Comparison of ENCODE assay signal across 1 cellular context in the genomic region with DNA sequence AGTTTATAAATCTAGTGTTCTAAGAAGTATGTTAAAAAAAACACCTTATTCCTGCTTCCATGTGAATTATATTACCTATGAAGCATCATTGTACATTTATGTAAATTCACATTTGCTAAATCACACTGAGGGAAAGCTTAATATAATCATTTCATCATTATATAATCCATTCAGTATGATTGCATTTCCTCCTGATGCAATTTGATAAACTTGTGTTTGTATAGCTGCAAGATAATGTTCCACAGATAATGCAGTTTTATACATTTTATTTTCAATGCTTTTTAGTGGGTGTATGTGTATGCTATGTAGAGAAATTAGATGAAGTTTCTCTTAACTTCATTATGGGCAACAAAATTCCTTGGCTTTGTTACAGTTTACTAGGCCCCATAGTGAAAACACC.
TF ChIP-seq lines count a peak whose summit lies in the region.

No MANE protein-coding gene starts in this region.

TF ChIP-seq in SK-N-SH treated with all-trans-retinoic acid at 6 μM for 48 hours, 23 proteins besides CTCF, POLR2A, EP300 and RAD21 (continued from another document):
- TF ChIP-seq, protein P1, sequence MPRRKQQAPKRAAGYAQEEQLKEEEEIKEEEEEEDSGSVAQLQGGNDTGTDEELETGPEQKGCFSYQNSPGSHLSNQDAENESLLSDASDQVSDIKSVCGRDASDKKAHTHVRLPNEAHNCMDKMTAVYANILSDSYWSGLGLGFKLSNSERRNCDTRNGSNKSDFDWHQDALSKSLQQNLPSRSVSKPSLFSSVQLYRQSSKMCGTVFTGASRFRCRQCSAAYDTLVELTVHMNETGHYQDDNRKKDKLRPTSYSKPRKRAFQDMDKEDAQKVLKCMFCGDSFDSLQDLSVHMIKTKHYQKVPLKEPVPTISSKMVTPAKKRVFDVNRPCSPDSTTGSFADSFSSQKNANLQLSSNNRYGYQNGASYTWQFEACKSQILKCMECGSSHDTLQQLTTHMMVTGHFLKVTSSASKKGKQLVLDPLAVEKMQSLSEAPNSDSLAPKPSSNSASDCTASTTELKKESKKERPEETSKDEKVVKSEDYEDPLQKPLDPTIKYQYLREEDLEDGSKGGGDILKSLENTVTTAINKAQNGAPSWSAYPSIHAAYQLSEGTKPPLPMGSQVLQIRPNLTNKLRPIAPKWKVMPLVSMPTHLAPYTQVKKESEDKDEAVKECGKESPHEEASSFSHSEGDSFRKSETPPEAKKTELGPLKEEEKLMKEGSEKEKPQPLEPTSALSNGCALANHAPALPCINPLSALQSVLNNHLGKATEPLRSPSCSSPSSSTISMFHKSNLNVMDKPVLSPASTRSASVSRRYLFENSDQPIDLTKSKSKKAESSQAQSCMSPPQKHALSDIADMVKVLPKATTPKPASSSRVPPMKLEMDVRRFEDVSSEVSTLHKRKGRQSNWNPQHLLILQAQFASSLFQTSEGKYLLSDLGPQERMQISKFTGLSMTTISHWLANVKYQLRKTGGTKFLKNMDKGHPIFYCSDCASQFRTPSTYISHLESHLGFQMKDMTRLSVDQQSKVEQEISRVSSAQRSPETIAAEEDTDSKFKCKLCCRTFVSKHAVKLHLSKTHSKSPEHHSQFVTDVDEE (CRISPR knock-in tag; IDR thresholded peaks at IDR 0.05) = no peak
- TF ChIP-seq TCF4 (CRISPR knock-in tag; IDR thresholded peaks at IDR 0.05; ENCODE audit: borderline replicate concordance) (peak; percentile 64; the same call in 1 of the 2 replicates), ISL1 (CRISPR knock-in tag; IDR thresholded peaks at IDR 0.05) (0 out of 2 replicates have a peak, but pooled peaks have one; percentile 14)
